Comparison of ENCODE assay signal across 12 cellular contexts in the genomic region with DNA sequence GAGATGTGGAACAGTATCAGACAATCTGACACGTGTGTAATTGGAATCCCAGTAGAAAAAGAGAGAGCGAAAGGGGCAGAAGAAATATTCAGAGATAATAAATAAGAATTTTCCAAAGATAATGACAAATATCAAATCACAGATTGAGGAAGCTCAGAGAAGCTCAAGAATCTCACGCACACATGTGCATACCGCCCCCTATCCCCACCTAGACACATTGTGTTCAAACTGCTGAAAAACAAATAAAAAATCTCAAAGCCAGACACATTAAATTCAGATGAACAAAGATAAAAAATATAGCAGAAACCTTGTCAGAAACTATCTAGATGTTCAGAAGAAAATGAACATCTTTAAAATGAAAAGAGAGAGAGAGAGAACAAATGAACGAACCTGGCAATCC. TPM values are rescaled to one million over a fixed set of nuclear protein-coding genes. Genes with fewer than 3 reads are reported as not detected.
DNase-seq lines count a peak whose midpoint lies in the region; ATAC-seq and TF ChIP-seq lines count a peak whose summit lies in the region.
"Had no signal": no experiment of that assay in that cellular context is flagged by ENCODE, and none has a peak within 500 bp of the region (broad histone marks: within the 10 kb centered on the region; RNA-seq: fewer than 3 reads in every experiment).

No MANE protein-coding gene starts in this region.

- H3K9ac ChIP-seq in OCI-LY3 (ENCODE audit: low read length): no peak overlapping the region
- no peak overlapping the region for H3K9ac ChIP-seq in fibroblast of lung (ENCODE audit: insufficient read depth, low read length)

- ATAC-seq in HG02610 (IDR thresholded peaks at IDR 0.05; ENCODE audit: unreplicated experiment): no peak

- H3K4me1 Mint-ChIP-seq in Calu3 (ENCODE audit: low read depth, unreplicated experiment): no peaks in the 10 kb centered on the region
- H3K4me1 Mint-ChIP-seq: central memory CD8-positive, alpha-beta T cell had no signal

- H3K36me3 Mint-ChIP-seq in Calu3 (ENCODE audit: insufficient read depth, unreplicated experiment): no peaks in the 10 kb centered on the region

- H3K27ac ChIP-seq in OCI-LY3 (ENCODE audit: low read length) (no peak overlapping the region), fibroblast of lung (ENCODE audit: insufficient read depth, low read length) (no peak overlapping the region)
- H3K27ac ChIP-seq: SJCRH30 had no signal

- H3K4me3 Mint-ChIP-seq in Calu3 (ENCODE audit: low read depth, unreplicated experiment): no peak overlapping the region
- H3K4me3 Mint-ChIP-seq: central memory CD8-positive, alpha-beta T cell; nephron progenitor cell had no signal

- H2AFZ ChIP-seq in OCI-LY3 (ENCODE audit: low read depth, low read length) (no peak overlapping the region), fibroblast of lung (ENCODE audit: low read length) (no peak overlapping the region)

- TF ChIP-seq CTCF in AG09319 (IDR thresholded peaks at IDR 0.05; ENCODE audit: low read depth, low read length) (peak; percentile 32), GM12864 (IDR thresholded peaks at IDR 0.05; ENCODE audit: low read depth, low read length, missing control alignments) (peak; percentile 42), OCI-LY3 (IDR thresholded peaks at IDR 0.05; ENCODE audit: low read depth, low read length) (peak; percentile 43), fibroblast of lung (conservative IDR thresholded peaks at IDR 0.05 in 1 of 2, IDR thresholded peaks at IDR 0.05 in 1 of 2; ENCODE audit: low read depth in 1 of 2, low read length in 2 of 2) (peak; percentile 19 to 54), Calu3 (IDR thresholded peaks at IDR 0.05; ENCODE audit: unreplicated experiment) (no peak)

- H3K27me3 ChIP-seq in OCI-LY3 (ENCODE audit: low read depth, low read length): no peaks in the 10 kb centered on the region; the same call in 1 of the 2 replicates
- no peaks in the 10 kb centered on the region for H3K27me3 ChIP-seq in fibroblast of lung (ENCODE audit: control insufficient read depth, insufficient read depth, low read length)
- H3K27me3 ChIP-seq: SJCRH30 had no signal

- BruUV-seq in Calu3 (replicated peaks; lab: Mats Ljungman, UMichigan): no TSS peak

- H3K4me1 ChIP-seq in OCI-LY3 (ENCODE audit: low read length): no peaks in the 10 kb centered on the region
- no peaks in the 10 kb centered on the region for H3K4me1 ChIP-seq in fibroblast of lung (ENCODE audit: control insufficient read depth, extremely low read depth, insufficient read depth, low read length)
- H3K4me1 ChIP-seq: SJCRH30 had no signal

- H3K27me3 Mint-ChIP-seq in Calu3 (ENCODE audit: unreplicated experiment): no peaks in the 10 kb centered on the region

- H3K79me2 ChIP-seq in OCI-LY3 (ENCODE audit: low read length): no peaks in the 10 kb centered on the region
- H3K79me2 ChIP-seq in fibroblast of lung (ENCODE audit: control insufficient read depth, insufficient read depth, low read length): no peaks in the 10 kb centered on the region

- intact Hi-C loops in Calu3 (cut with micrococcal nuclease; ENCODE audit: unreplicated experiment): loop anchor here (5.0 kb wide), 1 partner anchor 58 kb away; no protein-coding TSS in a partner anchor

- H4K20me1 ChIP-seq in OCI-LY3 (ENCODE audit: insufficient read depth, low read length): no peaks in the 10 kb centered on the region
- H4K20me1 ChIP-seq in fibroblast of lung (ENCODE audit: control insufficient read depth, extremely low read depth, insufficient read depth, low read length): no peaks in the 10 kb centered on the region

- no peak overlapping the region for H3K4me2 ChIP-seq in OCI-LY3 (ENCODE audit: low read length)
- H3K4me2 ChIP-seq in fibroblast of lung (ENCODE audit: extremely low read depth, insufficient read depth, low read length): no peak overlapping the region

- H3K9me3 ChIP-seq in OCI-LY3 (ENCODE audit: insufficient read depth, low read length): no peaks in the 10 kb centered on the region
- H3K9me3 ChIP-seq in fibroblast of lung (ENCODE audit: control insufficient read depth, insufficient read depth, low read depth, low read length): no peaks in the 10 kb centered on the region
- H3K9me3 ChIP-seq: SJCRH30 had no signal

- CTCF ChIA-PET in Calu3 (lab: Charles Lee): no interaction called here

- H3K36me3 ChIP-seq in OCI-LY3 (replicated peaks; ENCODE audit: low read depth, low read length) (no peaks in the 10 kb centered on the region), fibroblast of lung (ENCODE audit: control insufficient read depth, insufficient read depth, low read length) (no peaks in the 10 kb centered on the region)
- H3K36me3 ChIP-seq: SJCRH30 had no signal

- no peak overlapping the region for H3K4me3 ChIP-seq in GM12864 (ENCODE audit: low read depth, low read length)
- no peak overlapping the region for H3K4me3 ChIP-seq in OCI-LY3 (ENCODE audit: low read length)
- no peak overlapping the region for H3K4me3 ChIP-seq in fibroblast of lung (replicated peaks in 1 of 4; ENCODE audit: control extremely low read depth in 1 of 4, insufficient read depth in 1 of 4, low read depth in 3 of 4, low read length in 4 of 4)
- H3K4me3 ChIP-seq: SJCRH30 had no signal

- DNase-seq in AG09319 (ENCODE audit: extremely low read depth, low read depth): no peak
- DNase-seq in GM12864 (ENCODE audit: low read depth): no peak
- DNase-seq in fibroblast of lung (ENCODE audit: low read depth in 2 of 2): peak in 1 of 2 donors; percentile 28
- DNase-seq in germinal center (ENCODE audit: low spot score): no peak
- DNase-seq in Calu3: no peak
- no peak for DNase-seq in AG08396 (ENCODE audit: low spot score)
- DNase-seq: NCI-H1436, nephron progenitor cell, SJCRH30 had no signal

- no peak overlapping the region for H3K27ac Mint-ChIP-seq in Calu3 (ENCODE audit: unreplicated experiment)
- H3K27ac Mint-ChIP-seq: nephron progenitor cell had no signal

- H3K9me3 Mint-ChIP-seq in Calu3 (ENCODE audit: low read depth, unreplicated experiment): no peaks in the 10 kb centered on the region
- H3K9me3 Mint-ChIP-seq: central memory CD8-positive, alpha-beta T cell had no signal

RNA-seq across cellular contexts. Expression of a gene that starts 17.2 kb away (rescaled TPM):
- total RNA-seq in fibroblast of lung (5.4 and 6.2 TPM in 2 replicates), Calu3 (2022) (10.2 and 11.6 TPM in 2 replicates)
- 5.2 and 6.9 TPM in 2 replicates for polyA plus RNA-seq in fibroblast of lung
- polyA plus RNA-seq in fibroblast of lung (2012): 3.8 and 4.4 TPM in 2 replicates
- 0.55 and 1.2 TPM in 2 replicates for polyA minus RNA-seq in fibroblast of lung (ENCODE audit: low replicate concordance)

RNA-seq across cellular contexts. Expression of a gene that starts 53.5 kb away (rescaled TPM):
- total RNA-seq in fibroblast of lung (under 0.01 TPM in 1 of 2 replicates, not detected in the other), Calu3 (2022) (0.73 and 1.0 TPM in 2 replicates)
- 0.12 and 0.18 TPM in 2 replicates for polyA plus RNA-seq in fibroblast of lung
- 0.02 TPM in 1 of 2 replicates, not detected in the other for polyA plus RNA-seq in fibroblast of lung (2012)
- polyA minus RNA-seq in fibroblast of lung (ENCODE audit: low replicate concordance): 0.82 and 2.5 TPM in 2 replicates
- total RNA-seq: SJCRH30 had no signal
